Comparison of ENCODE assay signal across 19 cellular contexts in the genomic region with DNA sequence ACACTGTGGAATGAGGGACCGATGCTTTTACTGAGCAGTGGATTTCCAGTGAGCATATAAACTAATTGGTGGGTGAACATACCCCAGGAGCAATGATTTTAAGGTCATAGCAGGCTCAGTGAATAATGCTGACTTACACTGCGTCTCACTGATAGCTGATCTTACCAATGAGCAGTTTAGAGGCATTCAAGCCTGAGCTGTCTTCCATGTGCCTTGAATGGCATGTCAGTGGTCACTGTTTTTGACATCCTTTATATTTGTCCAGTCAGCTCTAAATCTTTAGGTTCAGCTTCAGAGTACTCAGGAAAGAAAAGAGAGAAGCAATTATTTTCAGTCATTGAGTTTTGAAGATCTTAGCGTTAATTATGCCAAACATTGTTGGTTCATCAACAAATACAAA.
"Had no signal": no experiment of that assay in that cellular context is flagged by ENCODE, and none has a peak within 500 bp of the region (broad histone marks: within the 10 kb centered on the region; RNA-seq: fewer than 3 reads in every experiment).

No MANE protein-coding gene starts in this region.

- ATAC-seq: left colon; naive thymus-derived CD4-positive, alpha-beta T cell; right cardiac atrium had no signal

- H3K4me2 ChIP-seq: hepatocyte had no signal

- FAIRE-seq: small intestine had no signal

- H3K9me3 ChIP-seq: colonic mucosa, ovary, stomach, thoracic aorta, transverse colon had no signal

- H3K79me2 ChIP-seq: hepatocyte had no signal

- H2AFZ ChIP-seq: hepatocyte had no signal

- H3K4me1 ChIP-seq: colonic mucosa, transverse colon had no signal

- DNase-seq: colonic mucosa; effector CD4-positive, alpha-beta T cell; endodermal cell; head of caudate nucleus; left colon; mesendoderm; naive thymus-derived CD4-positive, alpha-beta T cell; nephron progenitor cell; nucleus accumbens; ovary; right cardiac atrium; small intestine; stimulated activated CD4-positive, alpha-beta T cell treated with anti-CD3 and anti-CD28 coated beads, Interleukin-12 subunit alpha, Interleukin-12 subunit beta, amount 100 ng/mL, for 4 hours; stimulated activated naive CD4-positive, alpha-beta T cell; stomach; substantia nigra; transverse colon had no signal

- H3K27ac ChIP-seq: colonic mucosa, hepatocyte, ovary, stomach, thoracic aorta, transverse colon had no signal

- H3K4me3 ChIP-seq: colonic mucosa, hepatocyte, ovary, stomach, thoracic aorta, transverse colon had no signal

- H3K27me3 ChIP-seq: colonic mucosa, hepatocyte, ovary, stomach, transverse colon had no signal

- H3K36me3 ChIP-seq: colonic mucosa, ovary, thoracic aorta, transverse colon had no signal
